ENCODE assay signal across 25 cellular contexts in the genomic region with DNA sequence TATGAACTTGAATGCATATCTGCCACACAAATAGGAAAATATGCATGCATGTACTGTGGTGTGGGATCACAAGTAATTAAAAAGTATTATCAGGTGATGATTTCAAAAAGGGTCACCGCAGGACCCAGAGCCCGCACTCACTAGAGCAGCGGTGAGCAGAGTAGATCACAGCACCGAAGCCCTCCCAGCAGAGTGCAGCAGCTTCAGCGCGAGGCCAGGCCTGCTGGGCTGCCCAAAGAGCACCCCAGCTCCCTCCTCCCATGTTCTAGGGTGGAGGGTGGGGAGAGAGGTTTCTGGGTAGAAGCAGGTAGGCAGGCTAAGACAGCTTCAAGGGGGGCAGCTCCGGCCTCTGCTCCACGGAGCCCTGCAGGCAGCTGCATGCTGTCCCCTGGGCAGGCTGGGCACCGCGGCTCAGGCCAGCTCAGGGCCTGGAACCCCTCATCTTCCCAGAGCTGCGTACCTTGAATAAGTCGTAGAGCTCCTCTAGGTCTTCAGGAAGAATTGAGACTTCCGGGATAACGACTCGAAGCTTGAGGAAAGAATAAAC. TPM values are rescaled to one million over a fixed set of nuclear protein-coding genes. Genes with fewer than 3 reads are reported as not detected.
DNase-seq lines count a peak whose midpoint lies in the region; ATAC-seq and TF ChIP-seq lines count a peak whose summit lies in the region.
"Had no signal": no experiment of that assay in that cellular context is flagged by ENCODE, and none has a peak within 500 bp of the region (broad histone marks: within the 10 kb centered on the region; RNA-seq: fewer than 3 reads in every experiment).

No MANE protein-coding gene starts in this region.

- DNase-seq in cardiac muscle cell (ENCODE audit: low read depth in 1 of 2, low spot score in 1 of 2) (no peak), heart left ventricle (no peak), RWPE1 (ENCODE audit: low spot score) (no peak), right lobe of liver (no peak), kidney tubule cell (ENCODE audit: low spot score) (no peak), Ammon's horn (ENCODE audit: low spot score) (no peak), osteoblast (ENCODE audit: insufficient read length, low spot score, missing footprints) (no peak)
- DNase-seq: 8988T; C1 segment of cervical spinal cord; CD8-positive, alpha-beta T cell; GM23248; NCI-H1092; NCI-H1417 treated with DMSO at 0.1 percent for 48 hours; NCI-H1694 treated with DMSO at 0.1 percent for 48 hours; NCI-H2081; NCI-H226; NCI-H510A; NCI-H748 treated with DMSO at 0.1 percent for 48 hours; PC-9; RPMI8226; SHP77; T-cell had no signal

- H3K27ac ChIP-seq in cardiac muscle cell (peak overlapping the region; percentile 64), heart left ventricle (no peak overlapping the region), RWPE1 (peak overlapping the region; percentile 35; the same call in 1 of the 2 replicates), right lobe of liver (no peak overlapping the region), osteoblast (ENCODE audit: low read depth, low read length) (no peak overlapping the region)
- H3K27ac ChIP-seq: GM23248, PC-9 had no signal

- H3K9me3 ChIP-seq in cardiac muscle cell (ENCODE audit: low read depth) = no peaks in the 10 kb centered on the region
- H3K9me3 ChIP-seq in heart left ventricle = no peaks in the 10 kb centered on the region
- H3K9me3 ChIP-seq in right lobe of liver = no peaks in the 10 kb centered on the region
- no peaks in the 10 kb centered on the region for H3K9me3 ChIP-seq in osteoblast (ENCODE audit: low read depth, low read length)
- H3K9me3 ChIP-seq: Caco-2 had no signal

- no peaks in the 10 kb centered on the region for H4K20me1 ChIP-seq in osteoblast (ENCODE audit: insufficient read depth, low read length)

- TF ChIP-seq CTCF in cardiac muscle cell (IDR thresholded peaks at IDR 0.05; ENCODE audit: low read depth, low read length) (no peak), heart left ventricle (IDR thresholded peaks at IDR 0.05) (no peak), RWPE1 (conservative IDR thresholded peaks at IDR 0.05; ENCODE audit: low read depth) (no peak), right lobe of liver (IDR thresholded peaks at IDR 0.05) (no peak), osteoblast (IDR thresholded peaks at IDR 0.05; ENCODE audit: extremely low read depth, low read depth, low read length) (no peak)

- CTCF ChIA-PET in RWPE1 (lab: Yijun Ruan, JAX) = no interaction called here

- WGBS in heart left ventricle, 4 donors = 85 to 89% (median 88%) methylated on average over 15 of the region's 15 CpGs
- 100% methylated on average over 3 of the region's 15 CpGs for WGBS in right lobe of liver (ENCODE audit: insufficient coverage, low coverage, low lambda C conversion rate, missing lambda C conversion rate)

- H3K4me3 ChIP-seq in cardiac muscle cell = no peak overlapping the region
- H3K4me3 ChIP-seq in heart left ventricle = no peak overlapping the region
- H3K4me3 ChIP-seq in right lobe of liver = no peak overlapping the region
- H3K4me3 ChIP-seq in osteoblast (ENCODE audit: insufficient read depth, low read length) = no peak overlapping the region
- H3K4me3 ChIP-seq: GM12878, GM23248, PC-9 had no signal

- intact Hi-C loops in heart left ventricle (cut with DNase I) = no loop called here
- intact Hi-C loops in right lobe of liver (cut with DNase I) = no loop called here

- H3K4me2 ChIP-seq in osteoblast (ENCODE audit: insufficient read depth, low read length) = no peak overlapping the region
- H3K4me2 ChIP-seq: PC-9 had no signal

- H3K36me3 ChIP-seq in cardiac muscle cell (no peaks in the 10 kb centered on the region), heart left ventricle (peaks cover 0 to 93% (median 65%) of the 10 kb centered on the region in 9 donors), right lobe of liver (peaks cover 0 to 33% (median 20%) of the 10 kb centered on the region in 4 donors), osteoblast (ENCODE audit: insufficient read depth, low read length) (no peaks in the 10 kb centered on the region)

- no peaks in the 10 kb centered on the region for H3K79me2 ChIP-seq in osteoblast (ENCODE audit: insufficient read depth, low read length)

- no peak for TF ChIP-seq POLR2A in heart left ventricle (IDR thresholded peaks at IDR 0.05)
- no peak for TF ChIP-seq POLR2A in right lobe of liver (IDR thresholded peaks at IDR 0.05)

- no peak overlapping the region for H2AFZ ChIP-seq in osteoblast (ENCODE audit: low read length)
- H2AFZ ChIP-seq: GM23248, PC-9 had no signal

- H3K4me1 ChIP-seq in cardiac muscle cell (ENCODE audit: low read depth) (no peaks in the 10 kb centered on the region), heart left ventricle (peaks cover 0 to 17% (median 0%) of the 10 kb centered on the region in 12 donors), right lobe of liver (no peaks in the 10 kb centered on the region), osteoblast (ENCODE audit: insufficient read depth, low read length) (no peaks in the 10 kb centered on the region)

- H3K27me3 ChIP-seq in cardiac muscle cell (no peaks in the 10 kb centered on the region), heart left ventricle (no peaks in the 10 kb centered on the region), right lobe of liver (no peaks in the 10 kb centered on the region), osteoblast (ENCODE audit: insufficient read depth, low read length) (no peaks in the 10 kb centered on the region)

- ATAC-seq in heart left ventricle = no peak
- peak in 3 of 4 donors; percentile 12 to 22 (median 22) for ATAC-seq in right lobe of liver
- ATAC-seq in HG02763 (IDR thresholded peaks at IDR 0.05; ENCODE audit: unreplicated experiment) = no peak
- ATAC-seq: CD8-positive, alpha-beta T cell; GM12878; T-cell had no signal

- POLR2A ChIA-PET in RWPE1 (lab: Yijun Ruan, JAX; ENCODE audit: low non-redundant PET) = no interaction called here

RNA-seq across cellular contexts. Expression of a gene that starts 24.9 kb away (rescaled TPM):
- total RNA-seq in cardiac muscle cell (458 and 1,156 TPM in 2 replicates), heart left ventricle (100 to 1,000 TPM; 383 to 838 (median 747) TPM), right lobe of liver (100 to 1,000 TPM; 363 to 497 (median 443) TPM), osteoblast (760 and 907 TPM in 2 replicates)
- polyA plus RNA-seq in cardiac muscle cell (1,385 and 1,508 TPM in 2 replicates), heart left ventricle (1,000 to 10,000 TPM; 3,477 to 3,831 TPM)

Comparison
In these comparisons a context has a peak if more than half of its experiments do, and no peak if none do; other contexts are left out.
1. H3K27ac ChIP-seq: peak in cardiac muscle cell (single experiment) and RWPE1 (single experiment); none in heart left ventricle (0 of 12), right lobe of liver (0 of 3) and osteoblast (single experiment).
2. ATAC-seq: peak in right lobe of liver (3 of 4); none in heart left ventricle (0 of 4) and HG02763 (single experiment).